ENCODE assay signal across 15 cellular contexts in the genomic region with DNA sequence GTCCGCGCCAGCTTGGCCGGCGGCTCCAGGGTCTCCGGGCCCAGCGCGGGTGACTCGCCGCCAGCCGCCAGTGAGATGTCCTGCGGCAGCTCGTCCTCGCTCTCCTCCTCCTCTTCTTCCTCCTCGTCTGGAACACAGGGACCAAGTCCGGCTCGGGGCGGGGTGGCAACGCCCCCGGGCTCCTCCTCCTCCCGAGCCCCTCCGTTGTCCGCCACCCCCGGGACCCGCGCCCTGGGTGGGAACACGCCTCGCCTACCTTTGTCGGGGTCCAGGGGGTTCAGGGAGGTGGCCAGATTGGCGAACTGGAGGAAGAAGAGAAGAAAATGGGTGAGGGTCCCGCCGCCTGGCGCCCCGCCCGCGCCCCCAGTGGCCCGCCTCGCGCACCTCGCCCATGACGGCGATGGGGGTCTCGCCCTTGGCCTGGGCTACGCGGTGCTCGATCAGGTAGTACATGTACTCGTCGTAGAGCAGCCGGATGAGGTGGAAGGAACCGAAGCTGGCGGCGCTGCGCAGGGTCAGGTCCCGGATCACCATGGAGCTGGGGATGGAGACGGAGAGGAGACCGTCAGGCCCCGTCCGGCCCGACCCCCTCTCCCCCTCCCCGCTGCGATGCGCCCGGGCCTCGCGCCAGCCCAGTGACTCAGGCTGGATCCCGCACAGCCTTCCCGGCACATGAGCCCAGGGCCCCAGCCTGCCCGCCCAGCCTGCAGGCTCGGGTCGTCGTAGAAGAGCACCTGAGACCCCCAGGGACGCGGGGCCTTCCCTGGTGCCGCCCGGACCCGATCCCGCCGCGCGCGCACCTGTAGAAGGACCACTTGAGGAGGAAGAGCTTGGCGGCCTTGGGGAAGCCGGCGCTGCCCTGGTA. TPM values are rescaled to one million over a fixed set of nuclear protein-coding genes. Genes with fewer than 3 reads are reported as not detected.
DNase-seq lines count a peak whose midpoint lies in the region; ATAC-seq and TF ChIP-seq lines count a peak whose summit lies in the region.
"Had no signal": no experiment of that assay in that cellular context is flagged by ENCODE, and none has a peak within 500 bp of the region (broad histone marks: within the 10 kb centered on the region; RNA-seq: fewer than 3 reads in every experiment).

No MANE protein-coding gene starts in this region.

- no peak overlapping the region for H2BK15ac ChIP-seq in mesendoderm (replicated peaks; ENCODE audit: low read depth)

- H3K4me2 ChIP-seq in mesendoderm (ENCODE audit: low read length), result peak overlapping the region; percentile 44

- H3K4me3 ChIP-seq in fibroblast of mammary gland (ENCODE audit: control insufficient read depth, low read depth, low read length) (no peak overlapping the region), mesendoderm (ENCODE audit: low read length) (no peak overlapping the region), uterus (peak overlapping the region; percentile 24 to 26), gastrocnemius medialis (no peak overlapping the region)

- DNase-seq in Right ventricle myocardium inferior (ENCODE audit: missing footprints), result peak; percentile 49
- DNase-seq in cardiac septum (ENCODE audit: low spot score), result no peak
- DNase-seq in fibroblast of mammary gland (ENCODE audit: low read depth), result peak; percentile 40
- DNase-seq in mesendoderm, result peak; percentile 30
- peak; percentile 64 to 76 for DNase-seq in uterus
- no peak for DNase-seq in gastrocnemius medialis
- no peak for DNase-seq in D341Med (ENCODE audit: low spot score)
- DNase-seq in GOT3 (lab: John Stamatoyannopoulos, UW), result no peak
- DNase-seq: activated CD4-positive, alpha-beta T cell treated with anti-CD3 and anti-CD28 coated beads, Interleukin-2, amount 10 ng/mL, durations not matched to agents 7 days and 5 days; activated T-cell treated with anti-CD3 and anti-CD28 coated beads, Interleukin-2, amount 50 U/mL, for 72 hours; KG1; NCI-H1436; NCI-H524 treated with DMSO at 0.1 percent for 48 hours; T-helper 2 cell had no signal

- no peak overlapping the region for H2AK5ac ChIP-seq in mesendoderm (ENCODE audit: low read length)

- H3K18ac ChIP-seq in mesendoderm (ENCODE audit: low read length), result no peak overlapping the region

- WGBS in mesendoderm (ENCODE audit: extremely low coverage, insufficient coverage, low lambda C conversion rate), result no CpG with 5 or more reads among the region's 83 CpGs

- intact Hi-C loops in Right ventricle myocardium inferior (cut with DNase I) (no loop called here), cardiac septum (cut with DNase I) (no loop called here), uterus (cut with DNase I; ENCODE audit: low total_unique reads) (no loop called here), gastrocnemius medialis (cut with DNase I; ENCODE audit: low total_unique reads) (no loop called here)

- H3K27me3 ChIP-seq in mesendoderm (ENCODE audit: insufficient read depth, low read length, poor library complexity), result no peaks in the 10 kb centered on the region
- no peaks in the 10 kb centered on the region for H3K27me3 ChIP-seq in uterus
- no peaks in the 10 kb centered on the region for H3K27me3 ChIP-seq in gastrocnemius medialis

- no peak overlapping the region for H4K8ac ChIP-seq in mesendoderm (ENCODE audit: low read depth, low read length)

- in situ Hi-C loops in gastrocnemius medialis (cut with MboI; ENCODE audit: low sequenced_read_pairs in 4 of 4), result no loop called here

- H3K79me2 ChIP-seq in mesendoderm (ENCODE audit: control insufficient read depth, insufficient read depth, low read length), result no peaks in the 10 kb centered on the region

- H3K27ac ChIP-seq in mesendoderm (ENCODE audit: low read depth, low read length) (no peak overlapping the region), uterus (peak overlapping the region; percentile 44 to 49), gastrocnemius medialis (no peak overlapping the region)

- H3K4ac ChIP-seq in mesendoderm (ENCODE audit: low read depth, low read length), result no peak overlapping the region

- H3K79me1 ChIP-seq in mesendoderm (ENCODE audit: low read length), result no peaks in the 10 kb centered on the region

- peak overlapping the region; percentile 66 for H3K23ac ChIP-seq in mesendoderm (ENCODE audit: low read length)

- TF ChIP-seq POLR2A in uterus (IDR thresholded peaks at IDR 0.05), result no peak
- no peak for TF ChIP-seq POLR2A in gastrocnemius medialis (IDR thresholded peaks at IDR 0.05)

- no peak for TF ChIP-seq CTCF in fibroblast of mammary gland (conservative IDR thresholded peaks at IDR 0.05; ENCODE audit: control insufficient read depth, insufficient read depth, low read depth, low read length)
- TF ChIP-seq CTCF in uterus (IDR thresholded peaks at IDR 0.05), result no peak
- no peak for TF ChIP-seq CTCF in gastrocnemius medialis (IDR thresholded peaks at IDR 0.05 in 4 of 5, conservative IDR thresholded peaks at IDR 0.05 in 1 of 5)

- H3K4me1 ChIP-seq in mesendoderm (ENCODE audit: control insufficient read depth, low read depth, low read length), result no peaks in the 10 kb centered on the region
- peaks cover 0 to 9% of the 10 kb centered on the region in 2 donors for H3K4me1 ChIP-seq in uterus
- H3K4me1 ChIP-seq in gastrocnemius medialis, result no peaks in the 10 kb centered on the region

- H2BK5ac ChIP-seq in mesendoderm (ENCODE audit: low read length), result no peak overlapping the region

- no peak overlapping the region for H2BK120ac ChIP-seq in mesendoderm (ENCODE audit: low read depth, low read length)

- peak overlapping the region; percentile 60 for H3K56ac ChIP-seq in mesendoderm (ENCODE audit: low read length)

- no peak for ATAC-seq in Right ventricle myocardium inferior
- ATAC-seq in gastrocnemius medialis, result no peak
- ATAC-seq: activated T-cell treated with anti-CD3 and anti-CD28 coated beads, Interleukin-2, amount 50 U/mL, for 72 hours had no signal

- H3K9ac ChIP-seq in mesendoderm (ENCODE audit: low read length), result peak overlapping the region; percentile 42

- H3K9me3 ChIP-seq in uterus, result no peaks in the 10 kb centered on the region
- no peaks in the 10 kb centered on the region for H3K9me3 ChIP-seq in gastrocnemius medialis

- peaks cover 6% of the 10 kb centered on the region for H3K36me3 ChIP-seq in mesendoderm (ENCODE audit: control insufficient read depth, insufficient read depth, low read length)
- H3K36me3 ChIP-seq in uterus, result no peaks in the 10 kb centered on the region
- peaks cover 0 to 74% of the 10 kb centered on the region in 2 donors for H3K36me3 ChIP-seq in gastrocnemius medialis

- no peak overlapping the region for H4K5ac ChIP-seq in mesendoderm (ENCODE audit: low read length)

RNA-seq across cellular contexts. Expression of gene DCAF15, which starts 10.7 kb away (rescaled TPM):
- total RNA-seq in Right ventricle myocardium inferior (18.0 TPM), cardiac septum (17.0 TPM), uterus (10 to 100 TPM; 11.2 to 39.6 (median 20.1) TPM), gastrocnemius medialis (10 to 100 TPM; 11.2 to 38.8 (median 18.0) TPM)
- polyA plus RNA-seq in mesendoderm (2013, experiment 1 of 2), result 41.4 TPM
- polyA plus RNA-seq in mesendoderm (2013, experiment 2 of 2), result 40.1 TPM

RNA-seq across cellular contexts. Expression of gene PODNL1, which starts 24.8 kb away (rescaled TPM):
- total RNA-seq in Right ventricle myocardium inferior, result 2.5 TPM
- total RNA-seq in cardiac septum, result 3.5 TPM
- 0.21 TPM for polyA plus RNA-seq in mesendoderm (2013, experiment 1 of 2)
- 0.25 TPM for polyA plus RNA-seq in mesendoderm (2013, experiment 2 of 2)
- total RNA-seq in uterus, result under 1 TPM in 2 of 4 donors, not detected in 2; 0.55 to 0.98 TPM
- under 1 TPM in 2 of 4 donors, not detected in 2; 0.55 to 0.61 TPM for total RNA-seq in gastrocnemius medialis
- total RNA-seq: skeletal muscle tissue had no signal

RNA-seq across cellular contexts. Expression of gene RFX1, which starts 43.1 kb away (rescaled TPM):
- total RNA-seq in Right ventricle myocardium inferior, result 15.4 TPM
- total RNA-seq in cardiac septum, result 13.4 TPM
- polyA plus RNA-seq in mesendoderm (2013, experiment 1 of 2), result 7.7 TPM
- polyA plus RNA-seq in mesendoderm (2013, experiment 2 of 2), result 7.4 TPM
- total RNA-seq in uterus, result 10 to 100 TPM in 1 of 4 donors, 1 to 10 TPM in 2, under 1 TPM in 1; 0.26 to 14.1 (median 4.1) TPM
- 1 to 10 TPM; 2.7 to 7.2 (median 4.4) TPM for total RNA-seq in gastrocnemius medialis

RNA-seq across cellular contexts. Expression of gene CC2D1A, which starts 57.0 kb away (rescaled TPM):
- 18.7 TPM for total RNA-seq in Right ventricle myocardium inferior
- total RNA-seq in cardiac septum, result 19.5 TPM
- polyA plus RNA-seq in mesendoderm (2013, experiment 1 of 2), result 12.2 TPM
- polyA plus RNA-seq in mesendoderm (2013, experiment 2 of 2), result 12.1 TPM
- 10 to 100 TPM in 2 of 4 donors, 1 to 10 TPM in 2; 3.2 to 44.4 (median 13.2) TPM for total RNA-seq in uterus
- total RNA-seq in gastrocnemius medialis, result 10 to 100 TPM; 22.3 to 44.9 (median 33.7) TPM

RNA-seq across cellular contexts. Expression of gene BRME1, which starts 57.1 kb away (rescaled TPM):
- total RNA-seq in Right ventricle myocardium inferior (0.76 TPM), cardiac septum (0.35 TPM), uterus (1 to 10 TPM in 3 of 4 donors, not detected in 1; 4.8 to 7.7 (median 5.8) TPM), gastrocnemius medialis (1 to 10 TPM in 1 of 4 donors, under 1 TPM in 3; 0.19 to 1.0 (median 0.56) TPM)
- polyA plus RNA-seq in mesendoderm (2013, experiment 1 of 2), result 2.2 TPM
- 1.8 TPM for polyA plus RNA-seq in mesendoderm (2013, experiment 2 of 2)

Comparison
In these comparisons a context has a peak if more than half of its experiments do, and no peak if none do; other contexts are left out.
1. DNase-seq: peak in Right ventricle myocardium inferior (single experiment), fibroblast of mammary gland (single experiment), mesendoderm (single experiment) and uterus (2 of 2); none in cardiac septum (single experiment), gastrocnemius medialis (0 of 2), D341Med (single experiment) and GOT3 (single experiment).
2. H3K4me3 ChIP-seq: peak in uterus (2 of 2); none in fibroblast of mammary gland (single experiment), mesendoderm (single experiment) and gastrocnemius medialis (0 of 4).
3. H3K27ac ChIP-seq: peak in uterus (2 of 2); none in mesendoderm (single experiment) and gastrocnemius medialis (0 of 4).